Comparison of ENCODE assay signal across 14 cellular contexts in the genomic region with DNA sequence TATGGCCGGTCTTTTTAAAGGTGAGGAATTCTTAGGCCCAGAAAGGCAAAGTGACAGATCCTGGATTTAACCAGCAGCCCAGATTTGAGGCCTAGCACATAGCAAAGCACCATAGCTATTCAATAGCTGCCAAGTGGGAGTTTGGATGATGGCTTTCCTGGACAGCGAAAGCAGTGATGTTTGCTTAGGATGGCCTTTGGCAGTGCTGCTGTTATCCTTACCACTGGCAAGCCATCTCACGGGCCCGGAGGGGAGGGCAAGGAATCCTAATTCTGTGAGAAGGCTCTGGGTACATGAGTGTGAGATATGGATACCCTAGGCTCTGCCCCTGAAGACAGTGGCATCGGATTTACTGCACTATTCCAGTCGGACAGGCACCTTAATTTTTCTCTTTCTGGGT. TPM values are rescaled to one million over a fixed set of nuclear protein-coding genes. Genes with fewer than 3 reads are reported as not detected.
A peak's percentile ranks its signal among the peaks of the same experiment; 100 is the strongest.
DNase-seq lines count a peak whose midpoint lies in the region; ATAC-seq, FAIRE-seq and TF ChIP-seq lines count a peak whose summit lies in the region.
"Had no signal": no experiment of that assay in that cellular context is flagged by ENCODE, and none has a peak within 500 bp of the region (broad histone marks: within the 10 kb centered on the region; RNA-seq: fewer than 3 reads in every experiment).

No MANE protein-coding gene starts in this region.

- DNase-seq in RWPE2 (ENCODE audit: low spot score), result no peak
- no peak for DNase-seq in esophagus muscularis mucosa (ENCODE audit: extremely low spot score)
- peak in 8 of 49 donors; percentile 5 to 29 (median 15) for DNase-seq in substantia nigra (lab: John Stamatoyannopoulos, UW)
- no peak for DNase-seq in cerebellar cortex (ENCODE audit: low spot score)
- DNase-seq in H54 (ENCODE audit: insufficient read length, low spot score), result no peak
- DNase-seq in NAMALWA (ENCODE audit: low spot score), result no peak
- DNase-seq in activated CD4-positive, CD25-positive, alpha-beta regulatory T cell treated with anti-CD3 and anti-CD28 coated beads, Interleukin-2, amount 50 U/mL, for 72 hours, result no peak
- DNase-seq: activated CD8-positive, alpha-beta memory T cell treated with anti-CD3 and anti-CD28 coated beads, Interleukin-2, amount 50 U/mL, for 4 hours; activated naive CD4-positive, alpha-beta T cell treated with anti-CD3 and anti-CD28 coated beads for 36 hours; COR-L47; GDM1 had no signal

- peak; percentile 24; the same call in 2 of the 3 replicates for ATAC-seq in RWPE2 (ENCODE audit: low read depth)

- TF ChIP-seq POLR2A in esophagus muscularis mucosa (IDR thresholded peaks at IDR 0.05; ENCODE audit: low read depth), result no peak
- TF ChIP-seq POLR2A in H54 (IDR thresholded peaks at IDR 0.05; ENCODE audit: low read depth, low read length), result no peak

- WGBS in esophagus muscularis mucosa, result 57% methylated on average over 6 of the region's 6 CpGs

- H3K27me3 ChIP-seq in RWPE2 (ENCODE audit: insufficient read depth, poor library complexity, severe bottlenecking) (no peaks in the 10 kb centered on the region), esophagus muscularis mucosa (no peaks in the 10 kb centered on the region), muscle layer of colon (ENCODE audit: control insufficient read depth in 1 of 2, insufficient read depth in 2 of 2, low read length in 2 of 2) (no peaks in the 10 kb centered on the region)

- no peak for TF ChIP-seq EP300 in esophagus muscularis mucosa (IDR thresholded peaks at IDR 0.05)

- TF ChIP-seq CTCF in RWPE2 (IDR thresholded peaks at IDR 0.05; ENCODE audit: poor library complexity, severe bottlenecking), result no peak
- no peak for TF ChIP-seq CTCF in esophagus muscularis mucosa (IDR thresholded peaks at IDR 0.05)

- FAIRE-seq in H54 (lab: Jason Lieb, UNC), result no peak
- FAIRE-seq: GM12891, H1 had no signal

- peak overlapping the region; percentile 29 for H3K27ac ChIP-seq in RWPE2 (ENCODE audit: poor library complexity, severe bottlenecking)
- H3K27ac ChIP-seq in esophagus muscularis mucosa (replicated peaks in 1 of 4), result peak overlapping the region; percentile 65 to 78 (median 68)
- peak overlapping the region; percentile 70 for H3K27ac ChIP-seq in muscle layer of colon (ENCODE audit: low read depth, low read length)
- peak overlapping the region; percentile 35 for H3K27ac ChIP-seq in substantia nigra (ENCODE audit: low read depth, low read length, poor library complexity, severe bottlenecking)

- no peak overlapping the region for H3K4me3 ChIP-seq in RWPE2 (ENCODE audit: severe bottlenecking)
- peak overlapping the region in 2 of 4 donors; percentile 9 to 15 for H3K4me3 ChIP-seq in esophagus muscularis mucosa
- peak overlapping the region in 1 of 2 donors; percentile 26 for H3K4me3 ChIP-seq in muscle layer of colon (ENCODE audit: low read depth in 1 of 2, low read length in 2 of 2)

- H3K4me1 ChIP-seq in RWPE2 (ENCODE audit: insufficient read depth, poor library complexity, severe bottlenecking), result peaks cover 7% of the 10 kb centered on the region
- peaks cover 43 to 81% (median 58%) of the 10 kb centered on the region in 4 donors for H3K4me1 ChIP-seq in esophagus muscularis mucosa
- peaks cover 72% of the 10 kb centered on the region for H3K4me1 ChIP-seq in muscle layer of colon (ENCODE audit: insufficient read depth, low read length)

- H3K36me3 ChIP-seq in RWPE2 (ENCODE audit: low read depth), result no peaks in the 10 kb centered on the region; the same call in 1 of the 2 replicates
- no peaks in the 10 kb centered on the region for H3K36me3 ChIP-seq in esophagus muscularis mucosa
- H3K36me3 ChIP-seq in muscle layer of colon (ENCODE audit: insufficient read depth, low read length), result no peaks in the 10 kb centered on the region

- no peak overlapping the region for H3K9ac ChIP-seq in muscle layer of colon (ENCODE audit: low read length)

- H3K9me3 ChIP-seq in RWPE2 (ENCODE audit: severe bottlenecking) (no peaks in the 10 kb centered on the region), esophagus muscularis mucosa (no peaks in the 10 kb centered on the region), muscle layer of colon (ENCODE audit: low read length) (no peaks in the 10 kb centered on the region)

- intact Hi-C loops in esophagus muscularis mucosa (cut with DNase I), result loop anchor here (5.0 kb wide), 1 partner anchor 43 kb away; no protein-coding TSS in a partner anchor

RNA-seq across cellular contexts. Expression of gene TCF7L2, which starts 50.4 kb away (rescaled TPM):
- total RNA-seq in esophagus muscularis mucosa, result 10 to 100 TPM in 3 of 4 donors, 1 to 10 TPM in 1; 7.8 to 24.1 (median 19.2) TPM
